ENCODE assay signal across 21 cellular contexts in genomic region chr3:59802045-59802444, GRCh38.
DNase-seq lines count a peak whose midpoint lies in the region; ATAC-seq and TF ChIP-seq lines count a peak whose summit lies in the region.
"Had no signal": no experiment of that assay in that cellular context is flagged by ENCODE, and none has a peak within 500 bp of the region (broad histone marks: within the 10 kb centered on the region; RNA-seq: fewer than 3 reads in every experiment).

No MANE protein-coding gene starts in this region.

- DNase-seq in ELF-1 (ENCODE audit: low read depth, low spot score) (peak; percentile 5), NCI-H82 (lab: John Stamatoyannopoulos, UW) (peak; percentile 85), kidney glomerular epithelial cell (lab: John Stamatoyannopoulos, UW) (peak; percentile 18), MM.1S (no peak), transverse colon (no peak)
- DNase-seq in NK-92 treated with Interleukin-12 subunit alpha and Interleukin-12 subunit beta, amount 100 ng/mL, for 24 hours (lab: John Stamatoyannopoulos, UW), result no peak
- DNase-seq: BE2C, DMS79, IMR-90, MV-4-11, NCI-H1436, NCI-H187 treated with DMSO at 0.1 percent for 48 hours, NCI-H510A, NCI-H748 treated with DMSO at 0.1 percent for 48 hours had no signal

- no peaks in the 10 kb centered on the region for H3K79me2 ChIP-seq in MM.1S (ENCODE audit: low read length)

- H3K4me3 ChIP-seq in HUES48 (ENCODE audit: low read depth, low read length) (no peak overlapping the region), MM.1S (ENCODE audit: low read length) (no peak overlapping the region), transverse colon (no peak overlapping the region)
- H3K4me3 ChIP-seq: GM12878, SJSA1 had no signal

- H3K27ac ChIP-seq in HUES48 (ENCODE audit: low read depth, low read length) (peak overlapping the region; percentile 67), MM.1S (ENCODE audit: low read length) (no peak overlapping the region), transverse colon (no peak overlapping the region)
- H3K27ac ChIP-seq: HL-60, SJSA1 had no signal

- no peaks in the 10 kb centered on the region for H3K9me2 ChIP-seq in MM.1S (replicated peaks; ENCODE audit: insufficient read depth, low read length)

- TF ChIP-seq CTCF in MM.1S (IDR thresholded peaks at IDR 0.05; ENCODE audit: low read length), result no peak
- TF ChIP-seq CTCF in transverse colon (IDR thresholded peaks at IDR 0.05), result no peak

- WGBS in transverse colon (ENCODE audit: low coverage in 1 of 2), 2 donors, result 89 to 92% methylated on average over 1 to 2 of the region's 2 CpGs

- no peak for TF ChIP-seq POLR2A in transverse colon (IDR thresholded peaks at IDR 0.05)

- H3K36me3 ChIP-seq in HUES48 (ENCODE audit: control insufficient read depth, insufficient read depth, low read length) (no peaks in the 10 kb centered on the region), MM.1S (replicated peaks; ENCODE audit: insufficient read depth, low read length) (no peaks in the 10 kb centered on the region), transverse colon (no peaks in the 10 kb centered on the region)
- H3K36me3 ChIP-seq: BE2C, SJSA1 had no signal

- no peaks in the 10 kb centered on the region for H3F3A ChIP-seq in MM.1S (ENCODE audit: insufficient read depth, low read length)

- no peak overlapping the region for H2AFZ ChIP-seq in MM.1S (ENCODE audit: low read length)

- H3K27me3 ChIP-seq in HUES48 (ENCODE audit: control insufficient read depth, insufficient read depth, low read length) (no peaks in the 10 kb centered on the region), MM.1S (replicated peaks; ENCODE audit: insufficient read depth, low read length) (no peaks in the 10 kb centered on the region), transverse colon (no peaks in the 10 kb centered on the region)
- H3K27me3 ChIP-seq: BE2C, SJSA1 had no signal

- H3K9me3 ChIP-seq in HUES48 (ENCODE audit: control insufficient read depth, insufficient read depth, low read length) (no peaks in the 10 kb centered on the region), MM.1S (replicated peaks; ENCODE audit: insufficient read depth, low read length) (no peaks in the 10 kb centered on the region), transverse colon (no peaks in the 10 kb centered on the region)
- H3K9me3 ChIP-seq: BE2C, SJSA1 had no signal

- no peak for TF ChIP-seq EP300 in transverse colon (IDR thresholded peaks at IDR 0.05; ENCODE audit: low read depth)

- intact Hi-C loops in transverse colon (cut with DNase I; ENCODE audit: low total_unique reads), result no loop called here

- no peak overlapping the region for H3K4me2 ChIP-seq in MM.1S (ENCODE audit: low read depth, low read length)

- H3K4me1 ChIP-seq in HUES48 (ENCODE audit: control insufficient read depth, insufficient read depth, low read length), result 0 out of 2 replicates have a peak, but pooled peaks cover 6% of the 10 kb centered on the region
- no peaks in the 10 kb centered on the region for H3K4me1 ChIP-seq in MM.1S (ENCODE audit: low read length)
- H3K4me1 ChIP-seq in transverse colon, result no peaks in the 10 kb centered on the region
- H3K4me1 ChIP-seq: BE2C, SJSA1 had no signal

- ATAC-seq in GM21737 (IDR thresholded peaks at IDR 0.05; ENCODE audit: unreplicated experiment), result no peak
- ATAC-seq: GM12878, HCT116, Right ventricle myocardium inferior had no signal

- H3K9ac ChIP-seq in HUES48 (ENCODE audit: low read depth, low read length), result no peak overlapping the region
- H3K9ac ChIP-seq in MM.1S (ENCODE audit: low read length), result no peak overlapping the region

- in situ Hi-C loops in transverse colon (cut with MboI; ENCODE audit: low pct_ligation_motif_present in 1 of 4, low pct_unique_long_range_greater_than_20kb in 1 of 4, low sequenced_read_pairs in 3 of 4), result no loop called here

- H4K20me1 ChIP-seq in MM.1S (ENCODE audit: insufficient read depth, low read length), result no peaks in the 10 kb centered on the region

Comparison
In these comparisons a context has a peak if more than half of its experiments do, and no peak if none do; other contexts are left out.
1. DNase-seq: peak in ELF-1 (single experiment), NCI-H82 (single experiment) and kidney glomerular epithelial cell (single experiment); none in NK-92 treated with Interleukin-12 subunit alpha and Interleukin-12 subunit beta, amount 100 ng/mL, for 24 hours (single experiment), MM.1S (single experiment) and transverse colon (single experiment).